ENCODE assay signal across 29 cellular contexts in the genomic region with DNA sequence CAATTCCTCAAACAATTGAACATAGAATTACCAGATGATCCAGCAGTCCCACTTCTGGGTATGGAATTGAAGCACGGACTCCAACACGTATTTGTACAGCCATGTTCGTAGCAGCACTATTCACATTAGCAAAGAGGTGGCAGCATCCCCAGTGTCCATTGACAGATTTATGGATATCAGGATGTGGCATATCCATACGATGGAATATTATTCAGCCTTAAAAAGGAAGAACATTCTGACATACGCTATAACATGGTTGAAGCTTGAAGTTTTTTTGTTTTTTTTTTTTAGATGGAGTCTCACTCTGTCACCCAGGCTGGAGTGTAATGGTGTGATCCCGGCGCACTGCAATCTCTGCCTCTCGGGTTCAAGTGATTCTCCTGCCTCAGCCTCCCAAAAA.
"Had no signal": no experiment of that assay in that cellular context is flagged by ENCODE, and none has a peak within 500 bp of the region (broad histone marks: within the 10 kb centered on the region; RNA-seq: fewer than 3 reads in every experiment).

No MANE protein-coding gene starts in this region.

- H3K4me3 ChIP-seq: esophagus muscularis mucosa, gastrocnemius medialis had no signal

- ATAC-seq: activated CD4-positive, alpha-beta T cell treated with anti-CD3 and anti-CD28 coated beads for 36 hours; activated T-helper 17 cell treated with anti-CD3 and anti-CD28 coated beads, Interleukin-2, amount 50 U/mL, for 72 hours; effector memory CD8-positive, alpha-beta T cell; foreskin keratinocyte; gastrocnemius medialis had no signal

- DNase-seq: activated CD4-positive, alpha-beta memory T cell treated with anti-CD3 and anti-CD28 coated beads, Interleukin-2, amount 10 ng/mL, durations not matched to agents 7 days and 5 days; activated CD4-positive, alpha-beta T cell treated with anti-CD3 and anti-CD28 coated beads for 36 hours; activated CD4-positive, alpha-beta T cell treated with anti-CD3 and anti-CD28 coated beads, Interleukin-2, amount 10 ng/mL, durations not matched to agents 7 days and 5 days; activated CD4-positive, alpha-beta T cell treated with anti-CD3 and anti-CD28 coated beads, Interleukin-2, amount 50 U/mL, for 4 hours; activated CD4-positive, CD25-positive, alpha-beta regulatory T cell; activated CD4-positive, CD25-positive, alpha-beta regulatory T cell treated with anti-CD3 and anti-CD28 coated beads, Interleukin-2, amount 50 U/mL, for 72 hours; activated CD8-positive, alpha-beta memory T cell treated with anti-CD3 and anti-CD28 coated beads, Interleukin-2, amount 50 U/mL, for 48 hours; activated effector memory CD4-positive, alpha-beta T cell treated with Interleukin-2 at 50 U/mL for 16 hours; activated gamma-delta T cell treated with Interleukin-2 at 50 U/mL for 16 hours; activated naive CD4-positive, alpha-beta T cell treated with anti-CD3 and anti-CD28 coated beads, Interleukin-2, amount 50 U/mL, for 16 hours; activated naive CD4-positive, alpha-beta T cell treated with Interleukin-2 at 50 U/mL for 16 hours; activated T-cell treated with anti-CD3 and anti-CD28 coated beads for 4 hours; activated T-cell treated with anti-CD3 and anti-CD28 coated beads, Interleukin-2, amount 50 U/mL, for 24 hours; amniotic stem cell; anterior cingulate cortex; brain microvascular endothelial cell; cortex of kidney; dermis blood vessel endothelial cell; effector CD4-positive, alpha-beta T cell; effector memory CD8-positive, alpha-beta T cell; erythroblast; foreskin keratinocyte; gastrocnemius medialis; glutamatergic neuron; T-helper 2 cell had no signal

- H3K27me3 ChIP-seq: esophagus muscularis mucosa, gastrocnemius medialis had no signal

- H3K27ac ChIP-seq: brain microvascular endothelial cell, esophagus muscularis mucosa, foreskin keratinocyte, gastrocnemius medialis had no signal

- H3K9me3 ChIP-seq: esophagus muscularis mucosa, gastrocnemius medialis had no signal

- H3K4me1 ChIP-seq: esophagus muscularis mucosa, foreskin keratinocyte, gastrocnemius medialis had no signal

- FAIRE-seq: astrocyte, bronchial epithelial cell had no signal

- H3K36me3 ChIP-seq: brain microvascular endothelial cell, esophagus muscularis mucosa, gastrocnemius medialis had no signal
